In genomic region chr11:70742553-70743291, GRCh38 we compare ENCODE assay signal across 22 cellular contexts.
A peak's percentile ranks its signal among the peaks of the same experiment; 100 is the strongest.
DNase-seq lines count a peak whose midpoint lies in the region; ATAC-seq and TF ChIP-seq lines count a peak whose summit lies in the region.
"Had no signal": no experiment of that assay in that cellular context is flagged by ENCODE, and none has a peak within 500 bp of the region (broad histone marks: within the 10 kb centered on the region; RNA-seq: fewer than 3 reads in every experiment).

No MANE protein-coding gene starts in this region.

- CTCF ChIA-PET in WTC11 (lab: Charles Lee), result interaction anchor here (0.9 to 2.4 kb wide), 17 partner anchors 10 to 677 kb away, joined by 3 to 14 read pairs (median 4); no protein-coding TSS in a partner anchor

- peak overlapping the region; percentile 36 for H3K27ac Mint-ChIP-seq in WTC11
- no peak overlapping the region for H3K27ac Mint-ChIP-seq in stimulated activated naive CD8-positive, alpha-beta T cell treated with anti-CD3 and anti-CD28 coated beads, Interleukin-15, amount 100 ng/mL, for 72 hours
- H3K27ac Mint-ChIP-seq: activated naive CD8-positive, alpha-beta T cell treated with anti-CD3 and anti-CD28 coated beads, Interleukin-2, amount 10 ng/mL, durations not matched to agents 7 days and 5 days; activated T-cell treated with anti-CD3 and anti-CD28 coated beads, Interleukin-2, amount 50 U/mL, for 72 hours; CD4-positive, alpha-beta T cell; effector memory CD8-positive, alpha-beta T cell; mesothelial cell of epicardium had no signal

- no peaks in the 10 kb centered on the region for H3K27me3 Mint-ChIP-seq in WTC11 (ENCODE audit: low read depth)
- peaks cover 25% of the 10 kb centered on the region for H3K27me3 Mint-ChIP-seq in stimulated activated naive CD8-positive, alpha-beta T cell treated with anti-CD3 and anti-CD28 coated beads, Interleukin-15, amount 100 ng/mL, for 72 hours

- H3K27ac ChIP-seq in left lung, result no peak overlapping the region
- no peak overlapping the region for H3K27ac ChIP-seq in upper lobe of right lung
- no peak overlapping the region for H3K27ac ChIP-seq in breast epithelium
- H3K27ac ChIP-seq: A549, SJSA1, tibial artery had no signal

- no peaks in the 10 kb centered on the region; the same call in 1 of the 2 replicates for H3K9me3 Mint-ChIP-seq in WTC11
- H3K9me3 Mint-ChIP-seq in stimulated activated naive CD8-positive, alpha-beta T cell treated with anti-CD3 and anti-CD28 coated beads, Interleukin-15, amount 100 ng/mL, for 72 hours, result no peaks in the 10 kb centered on the region
- H3K9me3 Mint-ChIP-seq: CD4-positive, alpha-beta T cell; central memory CD8-positive, alpha-beta T cell; effector memory CD8-positive, alpha-beta T cell; mesothelial cell of epicardium had no signal

- peak; percentile 12 for DNase-seq in NCI-H748 (lab: John Stamatoyannopoulos, UW; ENCODE audit: unreplicated experiment)
- DNase-seq in NCI-H748 treated with DMSO at 0.1 percent for 48 hours (lab: John Stamatoyannopoulos, UW), result no peak
- DNase-seq in WTC11 (ENCODE audit: low spot score), result peak; percentile 85
- DNase-seq in left lung, result no peak
- peak; percentile 54 for DNase-seq in upper lobe of right lung
- no peak for DNase-seq in breast epithelium (ENCODE audit: low spot score in 2 of 2)
- no peak for DNase-seq in stimulated activated naive CD8-positive, alpha-beta T cell treated with anti-CD3 and anti-CD28 coated beads, Interleukin-15, amount 100 ng/mL, for 72 hours
- no peak for DNase-seq in activated CD4-positive, alpha-beta T cell treated with anti-CD3 and anti-CD28 coated beads, Interleukin-2, amount 50 U/mL, for 1 hour
- DNase-seq: activated CD4-positive, alpha-beta T cell treated with anti-CD3 and anti-CD28 coated beads, Interleukin-2, amount 50 U/mL, for 48 hours; activated naive CD8-positive, alpha-beta T cell treated with anti-CD3 and anti-CD28 coated beads, Interleukin-2, amount 10 ng/mL, durations not matched to agents 7 days and 5 days; activated T-cell treated with anti-CD3 and anti-CD28 coated beads, Interleukin-2, amount 50 U/mL, for 72 hours; CD4-positive, alpha-beta T cell; effector memory CD8-positive, alpha-beta T cell; NCI-H1048; NCI-H2171; nucleus accumbens; tibial artery had no signal

- TF ChIP-seq CTCF in WTC11 (IDR thresholded peaks at IDR 0.05), result no peak
- no peak for TF ChIP-seq CTCF in left lung (IDR thresholded peaks at IDR 0.05)
- TF ChIP-seq CTCF in upper lobe of right lung (IDR thresholded peaks at IDR 0.05), result no peak
- no peak for TF ChIP-seq CTCF in breast epithelium (IDR thresholded peaks at IDR 0.05)

- H3K27me3 ChIP-seq in left lung (peaks cover 0 to 49% of the 10 kb centered on the region in 2 donors), upper lobe of right lung (no peaks in the 10 kb centered on the region), breast epithelium (peaks cover 0 to 4% of the 10 kb centered on the region in 2 donors)
- H3K27me3 ChIP-seq: SJSA1 had no signal

- H3K4me1 Mint-ChIP-seq in WTC11, result peaks cover 54% of the 10 kb centered on the region
- no peaks in the 10 kb centered on the region for H3K4me1 Mint-ChIP-seq in stimulated activated naive CD8-positive, alpha-beta T cell treated with anti-CD3 and anti-CD28 coated beads, Interleukin-15, amount 100 ng/mL, for 72 hours
- H3K4me1 Mint-ChIP-seq: activated naive CD8-positive, alpha-beta T cell treated with anti-CD3 and anti-CD28 coated beads, Interleukin-2, amount 10 ng/mL, durations not matched to agents 7 days and 5 days; central memory CD8-positive, alpha-beta T cell had no signal

- TF ChIP-seq POLR2A in breast epithelium (IDR thresholded peaks at IDR 0.05), result no peak

- no peaks in the 10 kb centered on the region for H3K36me3 Mint-ChIP-seq in WTC11
- H3K36me3 Mint-ChIP-seq: activated naive CD8-positive, alpha-beta T cell treated with anti-CD3 and anti-CD28 coated beads, Interleukin-2, amount 10 ng/mL, durations not matched to agents 7 days and 5 days; mesothelial cell of epicardium had no signal

- intact Hi-C loops in left lung (cut with DNase I), result no loop called here
- intact Hi-C loops in upper lobe of right lung (cut with DNase I), result no loop called here
- intact Hi-C loops in breast epithelium (cut with DNase I; ENCODE audit: low total_unique reads), result no loop called here

- ATAC-seq in WTC11, result peak; percentile 93
- peak; percentile 60 for ATAC-seq in left lung
- ATAC-seq in upper lobe of right lung, result peak; percentile 51
- ATAC-seq in stimulated activated naive CD8-positive, alpha-beta T cell treated with anti-CD3 and anti-CD28 coated beads, Interleukin-15, amount 100 ng/mL, for 72 hours, result no peak
- ATAC-seq: A549; activated T-cell treated with anti-CD3 and anti-CD28 coated beads, Interleukin-2, amount 50 U/mL, for 72 hours; effector memory CD8-positive, alpha-beta T cell had no signal

- H3K4me1 ChIP-seq in left lung (no peaks in the 10 kb centered on the region), upper lobe of right lung (no peaks in the 10 kb centered on the region), breast epithelium (no peaks in the 10 kb centered on the region)
- H3K4me1 ChIP-seq: A549, HAP-1, SJSA1, tibial artery had no signal

- H3K4me3 ChIP-seq in left lung, result no peak overlapping the region
- H3K4me3 ChIP-seq in upper lobe of right lung, result no peak overlapping the region
- H3K4me3 ChIP-seq in breast epithelium, result no peak overlapping the region
- H3K4me3 ChIP-seq: A549, HAP-1, SJSA1, tibial artery had no signal

- H3K9me3 ChIP-seq in left lung, result no peaks in the 10 kb centered on the region
- no peaks in the 10 kb centered on the region for H3K9me3 ChIP-seq in upper lobe of right lung
- H3K9me3 ChIP-seq in breast epithelium, result no peaks in the 10 kb centered on the region
- H3K9me3 ChIP-seq: A549, HAP-1, tibial artery had no signal

- H3K4me3 Mint-ChIP-seq in WTC11, result peak overlapping the region; percentile 26
- no peak overlapping the region for H3K4me3 Mint-ChIP-seq in stimulated activated naive CD8-positive, alpha-beta T cell treated with anti-CD3 and anti-CD28 coated beads, Interleukin-15, amount 100 ng/mL, for 72 hours
- H3K4me3 Mint-ChIP-seq: activated naive CD8-positive, alpha-beta T cell treated with anti-CD3 and anti-CD28 coated beads, Interleukin-2, amount 10 ng/mL, durations not matched to agents 7 days and 5 days; activated T-cell treated with anti-CD3 and anti-CD28 coated beads, Interleukin-2, amount 50 U/mL, for 72 hours; CD4-positive, alpha-beta T cell; central memory CD8-positive, alpha-beta T cell; effector memory CD8-positive, alpha-beta T cell; mesothelial cell of epicardium had no signal

- POLR2A ChIA-PET in WTC11 (lab: Charles Lee), result interaction anchor here (1.0 to 1.1 kb wide), 2 partner anchors 43 to 81 kb away, joined by 3 read pairs; no protein-coding TSS in a partner anchor

- no peaks in the 10 kb centered on the region for H3K36me3 ChIP-seq in left lung
- no peaks in the 10 kb centered on the region for H3K36me3 ChIP-seq in upper lobe of right lung
- H3K36me3 ChIP-seq in breast epithelium, result no peaks in the 10 kb centered on the region
- H3K36me3 ChIP-seq: HAP-1, SJSA1, tibial artery had no signal

TF ChIP-seq in WTC11, 78 proteins besides CTCF, POLR2A, EP300 and RAD21 (continues in another document):
- peak; percentile 66 for TF ChIP-seq SP1 (CRISPR knock-in tag; conservative IDR thresholded peaks at IDR 0.05)
- no peak for TF ChIP-seq NFYB (CRISPR knock-in tag; conservative IDR thresholded peaks at IDR 0.05; ENCODE audit: low read depth)
- no peak for TF ChIP-seq IRF1 (CRISPR knock-in tag; IDR thresholded peaks at IDR 0.05)
- TF ChIP-seq ZNF138 (CRISPR knock-in tag; conservative IDR thresholded peaks at IDR 0.05), result no peak
- no peak for TF ChIP-seq E2F5 (CRISPR knock-in tag; IDR thresholded peaks at IDR 0.05)
- no peak for TF ChIP-seq OVOL2 (CRISPR knock-in tag; IDR thresholded peaks at IDR 0.05; ENCODE audit: borderline replicate concordance)
- TF ChIP-seq NR2C2 (CRISPR knock-in tag; IDR thresholded peaks at IDR 0.05), result no peak
- TF ChIP-seq ZNF263 (CRISPR knock-in tag; IDR thresholded peaks at IDR 0.05; ENCODE audit: low read depth), result no peak
- TF ChIP-seq ETV6 (CRISPR knock-in tag; IDR thresholded peaks at IDR 0.05), result 0 out of 2 replicates have a peak, but pooled peaks have one; percentile 13
- peak; percentile 54; the same call in 1 of the 2 replicates for TF ChIP-seq FOXP4 (CRISPR knock-in tag; IDR thresholded peaks at IDR 0.05)
- TF ChIP-seq SMAD3 (CRISPR knock-in tag; IDR thresholded peaks at IDR 0.05; ENCODE audit: borderline replicate concordance), result no peak
- TF ChIP-seq ZNF219 (CRISPR knock-in tag; IDR thresholded peaks at IDR 0.05; ENCODE audit: borderline replicate concordance), result no peak
- no peak for TF ChIP-seq SOX15 (CRISPR knock-in tag; IDR thresholded peaks at IDR 0.05)

Comparison
In these comparisons a context has a peak if more than half of its experiments do, and no peak if none do; other contexts are left out.
1. DNase-seq: peak in NCI-H748 (single experiment), WTC11 (single experiment) and upper lobe of right lung (single experiment); none in NCI-H748 treated with DMSO at 0.1 percent for 48 hours (single experiment), left lung (0 of 2), breast epithelium (0 of 2), stimulated activated naive CD8-positive, alpha-beta T cell treated with anti-CD3 and anti-CD28 coated beads, Interleukin-15, amount 100 ng/mL, for 72 hours (0 of 2) and activated CD4-positive, alpha-beta T cell treated with anti-CD3 and anti-CD28 coated beads, Interleukin-2, amount 50 U/mL, for 1 hour (single experiment).